Comparison of ENCODE assay signal across 8 cellular contexts in the genomic region with DNA sequence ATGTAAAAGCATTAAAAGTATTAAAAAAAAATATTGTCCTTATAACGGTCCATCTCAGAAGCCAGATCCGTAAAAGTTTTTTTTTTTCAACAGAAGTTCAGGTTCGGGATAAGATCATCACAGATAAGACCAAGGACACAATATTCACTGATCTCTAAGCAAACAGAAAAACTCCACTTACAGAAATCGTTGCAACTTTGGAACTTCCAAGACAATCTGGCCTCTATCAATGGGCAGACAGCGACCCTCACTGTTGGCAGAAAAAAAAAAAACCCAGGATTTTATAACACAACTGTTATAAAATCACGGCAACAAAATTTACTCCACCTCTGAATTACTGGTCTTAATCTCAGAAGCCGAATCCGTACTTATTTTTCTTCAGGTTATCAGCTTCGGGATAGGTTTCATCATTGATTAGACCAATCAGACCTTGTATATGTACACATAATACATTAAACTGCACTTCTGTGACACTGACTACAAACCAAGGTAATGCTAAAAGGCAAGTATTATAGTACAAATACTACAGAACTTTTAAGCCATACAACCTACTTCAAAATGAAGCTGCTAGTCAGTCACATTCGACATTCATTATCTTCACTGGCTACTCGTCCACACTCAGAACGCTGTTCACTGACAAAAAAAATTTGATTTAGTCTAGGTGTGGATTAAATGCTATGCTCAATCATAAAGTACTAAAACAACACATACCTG. TPM values are rescaled to one million over a fixed set of nuclear protein-coding genes. Genes with fewer than 3 reads are reported as not detected.
A peak's percentile ranks its signal among the peaks of the same experiment; 100 is the strongest.
DNase-seq lines count a peak whose midpoint lies in the region; ATAC-seq and TF ChIP-seq lines count a peak whose summit lies in the region.

No MANE protein-coding gene starts in this region.

- peak overlapping the region; percentile 76 for H3K27ac ChIP-seq in OCI-LY1 (ENCODE audit: low read depth, low read length, poor library complexity, severe bottlenecking)

- H3K9me3 ChIP-seq in OCI-LY1 (ENCODE audit: low read length) (no peaks in the 10 kb centered on the region), endocrine pancreas (ENCODE audit: control insufficient read depth, low read length) (no peaks in the 10 kb centered on the region)

- H2AFZ ChIP-seq in OCI-LY1 (ENCODE audit: low read length) = no peak overlapping the region

- H3K4me3 Mint-ChIP-seq in natural killer cell treated with Interleukin-12 subunit alpha and Interleukin-12 subunit beta and Interleukin-15 and Interleukin-18, amount 100 ng/mL, for 72 hours = peak overlapping the region; percentile 98

- TF ChIP-seq CTCF in OCI-LY1 (IDR thresholded peaks at IDR 0.05; ENCODE audit: low read length) = peak; percentile 36; the same call in 1 of the 2 replicates

- H3K4me3 ChIP-seq in OCI-LY1 (ENCODE audit: low read depth, low read length, poor library complexity, severe bottlenecking) = peak overlapping the region; percentile 90
- H3K4me3 ChIP-seq in endocrine pancreas (ENCODE audit: control insufficient read depth, insufficient read depth, low read length) = peak overlapping the region; percentile 100

- H3K4me1 Mint-ChIP-seq in natural killer cell treated with Interleukin-12 subunit alpha and Interleukin-12 subunit beta and Interleukin-15 and Interleukin-18, amount 100 ng/mL, for 72 hours (ENCODE audit: low read depth in 2 of 2) = peaks cover 43 to 62% of the 10 kb centered on the region in 2 donors

- peaks cover 33% of the 10 kb centered on the region for H3K79me2 ChIP-seq in OCI-LY1 (ENCODE audit: insufficient read depth, low read length)

- no peak for ATAC-seq in natural killer cell treated with Interleukin-12 subunit alpha and Interleukin-12 subunit beta and Interleukin-15 and Interleukin-18, amount 100 ng/mL, for 72 hours
- no peak for ATAC-seq in GM19351 (IDR thresholded peaks at IDR 0.05; ENCODE audit: unreplicated experiment)

- H3K27me3 ChIP-seq in OCI-LY1 (ENCODE audit: insufficient read depth, low read length) = no peaks in the 10 kb centered on the region
- H3K27me3 ChIP-seq in endocrine pancreas (ENCODE audit: control insufficient read depth, insufficient read depth, low read length) = no peaks in the 10 kb centered on the region

- H3K9ac ChIP-seq in OCI-LY1 (ENCODE audit: low read length) (peak overlapping the region; percentile 98), endocrine pancreas (ENCODE audit: control insufficient read depth, insufficient read depth, low read length) (peak overlapping the region; percentile 78)

- DNase-seq in NCI-H1105 treated with DMSO at 0.1 percent for 48 hours (lab: John Stamatoyannopoulos, UW) (peak; percentile 18), NCI-H1105 (lab: John Stamatoyannopoulos, UW) (no peak), D341Med (ENCODE audit: low spot score) (no peak), hepatic stellate cell (ENCODE audit: low spot score) (no peak)
- DNase-seq in natural killer cell treated with Interleukin-12 subunit alpha and Interleukin-12 subunit beta and Interleukin-15 and Interleukin-18, amount 100 ng/mL, for 72 hours (ENCODE audit: low spot score) = no peak

- H3K4me2 ChIP-seq in OCI-LY1 (ENCODE audit: low read length) = peak overlapping the region; percentile 90

- H3K27me3 Mint-ChIP-seq in natural killer cell treated with Interleukin-12 subunit alpha and Interleukin-12 subunit beta and Interleukin-15 and Interleukin-18, amount 100 ng/mL, for 72 hours = no peaks in the 10 kb centered on the region

- no peaks in the 10 kb centered on the region for H3K9me2 ChIP-seq in OCI-LY1 (ENCODE audit: low read depth, low read length)

- H3K36me3 Mint-ChIP-seq in natural killer cell treated with Interleukin-12 subunit alpha and Interleukin-12 subunit beta and Interleukin-15 and Interleukin-18, amount 100 ng/mL, for 72 hours = peaks cover 36% of the 10 kb centered on the region

- no peaks in the 10 kb centered on the region for H4K20me1 ChIP-seq in OCI-LY1 (ENCODE audit: insufficient read depth, low read length)

- H3K4me1 ChIP-seq in OCI-LY1 (ENCODE audit: insufficient read depth, low read length, severe bottlenecking) = peaks cover 31% of the 10 kb centered on the region
- peaks cover 5% of the 10 kb centered on the region for H3K4me1 ChIP-seq in endocrine pancreas (ENCODE audit: control insufficient read depth, insufficient read depth, low read length)

- H3K9me3 Mint-ChIP-seq in natural killer cell treated with Interleukin-12 subunit alpha and Interleukin-12 subunit beta and Interleukin-15 and Interleukin-18, amount 100 ng/mL, for 72 hours = no peaks in the 10 kb centered on the region

- H3K36me3 ChIP-seq in OCI-LY1 (ENCODE audit: insufficient read depth, low read length) (peaks cover 53% of the 10 kb centered on the region), endocrine pancreas (ENCODE audit: control insufficient read depth, insufficient read depth, low read length) (no peaks in the 10 kb centered on the region)

- H3K27ac Mint-ChIP-seq in natural killer cell treated with Interleukin-12 subunit alpha and Interleukin-12 subunit beta and Interleukin-15 and Interleukin-18, amount 100 ng/mL, for 72 hours = peak overlapping the region; percentile 98 to 99

- peaks cover 14% of the 10 kb centered on the region; the same call in 1 of the 2 replicates for H3F3A ChIP-seq in OCI-LY1 (ENCODE audit: insufficient read depth, low read length)

RNA-seq across cellular contexts. Expression of a gene that starts 34.7 kb away (rescaled TPM):
- total RNA-seq in natural killer cell treated with Interleukin-12 subunit alpha and Interleukin-12 subunit beta and Interleukin-15 and Interleukin-18, amount 100 ng/mL, for 72 hours = 100 to 1,000 TPM; 142 to 150 TPM
